8 cellular contexts compared by ENCODE assay signal in the genomic region with DNA sequence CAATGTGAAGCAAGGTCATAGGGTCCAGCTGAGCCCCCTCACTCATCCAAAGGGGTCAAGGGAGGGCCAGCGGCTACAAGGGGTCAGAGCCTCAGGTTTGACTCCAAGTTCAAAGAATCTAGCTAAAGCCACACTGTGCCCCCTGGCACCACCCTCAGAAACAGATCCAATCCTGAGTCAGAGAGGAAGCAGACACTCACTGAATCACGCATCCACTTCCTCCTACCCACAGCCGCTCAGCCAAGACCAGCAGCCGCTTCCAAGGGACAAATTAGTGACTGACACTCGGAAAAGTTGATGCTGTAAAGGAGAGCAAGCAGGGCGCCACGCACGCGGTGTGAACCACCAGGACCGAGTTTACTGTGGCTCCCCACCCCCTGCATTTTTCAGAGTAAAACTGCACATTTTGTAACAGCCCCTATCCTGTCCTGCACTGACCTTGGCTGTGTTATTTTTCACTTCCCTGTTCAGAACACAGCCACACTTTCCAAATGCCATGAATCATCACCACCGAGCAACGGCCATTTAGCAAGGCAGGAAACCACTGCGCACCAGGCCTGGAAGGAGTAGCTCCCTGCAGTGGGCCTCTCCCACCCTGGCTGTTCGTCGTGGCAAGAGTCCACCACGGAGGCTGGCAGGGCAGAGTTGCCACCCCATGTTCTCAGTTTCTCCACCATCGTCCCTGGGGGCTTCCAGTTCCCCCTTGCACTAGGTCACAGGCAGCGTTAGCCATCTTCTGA.
DNase-seq lines count a peak whose midpoint lies in the region; ATAC-seq, FAIRE-seq and TF ChIP-seq lines count a peak whose summit lies in the region.

No MANE protein-coding gene starts in this region.

- ATAC-seq in Panc1 (peak; percentile 75), pancreas (peak; percentile 69 to 79 (median 76))

- no peak for FAIRE-seq in pancreas (lab: Jason Lieb, UNC)

- H3K27me3 ChIP-seq in Caco-2 (replicated peaks; ENCODE audit: control insufficient read depth, insufficient read depth, low read length): no peaks in the 10 kb centered on the region
- H3K27me3 ChIP-seq in Panc1 (ENCODE audit: control insufficient read depth, insufficient read depth, low read length): no peaks in the 10 kb centered on the region
- no peaks in the 10 kb centered on the region for H3K27me3 ChIP-seq in pancreas
- no peaks in the 10 kb centered on the region for H3K27me3 ChIP-seq in thyroid gland

- TF ChIP-seq CTCF in Caco-2 (IDR thresholded peaks at IDR 0.05; ENCODE audit: insufficient read depth in 1 of 2, low read depth in 1 of 2, low read length in 1 of 2, severe bottlenecking in 1 of 2, unreplicated experiment in 1 of 2): no peak
- no peak for TF ChIP-seq CTCF in Panc1 (IDR thresholded peaks at IDR 0.05)
- TF ChIP-seq CTCF in pancreas (IDR thresholded peaks at IDR 0.05): no peak
- no peak for TF ChIP-seq CTCF in thyroid gland (IDR thresholded peaks at IDR 0.05)

- H3K9me3 ChIP-seq in Caco-2 (no peaks in the 10 kb centered on the region), Panc1 (ENCODE audit: control insufficient read depth, insufficient read depth, low read depth, low read length) (no peaks in the 10 kb centered on the region; the same call in 1 of the 2 replicates), pancreas (no peaks in the 10 kb centered on the region), thyroid gland (no peaks in the 10 kb centered on the region)

- no peaks in the 10 kb centered on the region for H3K27me3 Mint-ChIP-seq in Caco-2 (ENCODE audit: insufficient read depth, unreplicated experiment)

- peak overlapping the region; percentile 100 for H3K27ac ChIP-seq in Panc1 (ENCODE audit: low read length)
- peak overlapping the region; percentile 61 to 91 (median 82) for H3K27ac ChIP-seq in pancreas
- peak overlapping the region; percentile 75 to 90 (median 87) for H3K27ac ChIP-seq in thyroid gland

- no peak overlapping the region for H3K4me3 Mint-ChIP-seq in Caco-2 (ENCODE audit: unreplicated experiment)

- peaks cover 48% of the 10 kb centered on the region for H3K4me1 Mint-ChIP-seq in Caco-2 (ENCODE audit: low read depth, unreplicated experiment)

- H3K4me3 ChIP-seq in Caco-2 (ENCODE audit: low read depth, low read length): no peak overlapping the region
- H3K4me3 ChIP-seq in Panc1 (ENCODE audit: low read depth in 2 of 2, low read length in 2 of 2): no peak overlapping the region
- H3K4me3 ChIP-seq in pancreas: no peak overlapping the region
- no peak overlapping the region for H3K4me3 ChIP-seq in thyroid gland (replicated peaks in 1 of 3)

- in situ Hi-C loops in Panc1 (cut with HindIII; ENCODE audit: low pct_unique_long_range_greater_than_20kb, low sequenced_read_pairs): loop anchor here (25.0 kb wide), 1 partner anchor 244 kb away; no protein-coding TSS in a partner anchor

- 50 to 57% methylated on average over 18 of the region's 18 CpGs for WGBS in pancreas, 2 donors
- WGBS in thyroid gland, 2 donors: 41 to 70% methylated on average over 18 of the region's 18 CpGs

- H3K9me3 Mint-ChIP-seq in Caco-2 (ENCODE audit: unreplicated experiment): no peaks in the 10 kb centered on the region

- H3K36me3 Mint-ChIP-seq in Caco-2 (ENCODE audit: insufficient read depth, unreplicated experiment): peaks cover 5% of the 10 kb centered on the region

- no peak for DNase-seq in Caco-2
- peak; percentile 99 for DNase-seq in HCEC 1CT
- no peak for DNase-seq in Panc1 (ENCODE audit: low read depth, low spot score)
- peak; percentile 38 for DNase-seq in activated T-helper 1 cell treated with Interleukin-2 at 50 U/mL for 16 hours (ENCODE audit: low read depth)
- DNase-seq in fibroblast of the conjunctiva (ENCODE audit: low read depth): peak; percentile 80
- DNase-seq in pancreas: peak in 3 of 6 donors; percentile 52 to 70 (median 63)
- DNase-seq in thyroid gland: peak; percentile 56 to 59
- DNase-seq in NCI-H345 treated with DMSO at 0.1 percent for 48 hours (lab: John Stamatoyannopoulos, UW; ENCODE audit: unreplicated experiment): no peak

- intact Hi-C loops in Caco-2 (cut with micrococcal nuclease; ENCODE audit: unreplicated experiment): no loop called here
- intact Hi-C loops in Panc1 (cut with micrococcal nuclease; ENCODE audit: unreplicated experiment): no loop called here
- intact Hi-C loops in pancreas (cut with DNase I): loop anchor here in 1 of 3 donors (10.0 kb wide), 1 partner anchor 84 kb away; no protein-coding TSS in a partner anchor
- intact Hi-C loops in thyroid gland (cut with DNase I): loop anchor here (10.0 kb wide), 2 partner anchors 256 to 366 kb away; partner anchors contain the start of gene IRF2BP2

- peak overlapping the region; percentile 94 for H3K27ac Mint-ChIP-seq in Caco-2 (ENCODE audit: unreplicated experiment)

- H3K36me3 ChIP-seq in Caco-2 (ENCODE audit: control insufficient read depth, insufficient read depth, low read length) (no peaks in the 10 kb centered on the region), Panc1 (ENCODE audit: control insufficient read depth, insufficient read depth, low read length) (no peaks in the 10 kb centered on the region), pancreas (no peaks in the 10 kb centered on the region), thyroid gland (no peaks in the 10 kb centered on the region)

- BruUV-seq in Caco-2 (replicated peaks; lab: Mats Ljungman, UMichigan) (no TSS peak), Panc1 (replicated peaks; lab: Mats Ljungman, UMichigan) (no TSS peak)

- H3K4me1 ChIP-seq in Caco-2 (peaks cover 74% of the 10 kb centered on the region), Panc1 (ENCODE audit: control insufficient read depth, insufficient read depth, low read length) (peaks cover 85% of the 10 kb centered on the region), pancreas (peaks cover 0 to 39% (median 32%) of the 10 kb centered on the region in 3 donors), thyroid gland (peaks cover 35 to 78% of the 10 kb centered on the region in 2 donors)

- TF ChIP-seq POLR2A in thyroid gland (IDR thresholded peaks at IDR 0.05): no peak

- CTCF ChIA-PET in Caco-2 (lab: Charles Lee): no interaction called here
- CTCF ChIA-PET in Panc1 (lab: Charles Lee): interaction anchor here (1.3 kb wide), 1 partner anchor 87 kb away, joined by 3 read pairs; no protein-coding TSS in a partner anchor

- POLR2A ChIA-PET in Caco-2 (lab: Charles Lee) (no interaction called here), Panc1 (lab: Charles Lee) (interaction anchor here (0.6 kb wide), 1 partner anchor 63 kb away, joined by 12 read pairs; no protein-coding TSS in a partner anchor)

Comparison
In these comparisons a context has a peak if more than half of its experiments do, and no peak if none do; other contexts are left out.
1. DNase-seq: peak in HCEC 1CT (single experiment), activated T-helper 1 cell treated with Interleukin-2 at 50 U/mL for 16 hours (single experiment), fibroblast of the conjunctiva (single experiment) and thyroid gland (2 of 2); none in Caco-2 (0 of 2), Panc1 (single experiment) and NCI-H345 treated with DMSO at 0.1 percent for 48 hours (single experiment).
2. Peak in every context shown above with its lines, with median percentiles within 50 percentile points of each other: H3K27ac ChIP-seq.